In genomic region chr10:125160856-125161569, GRCh38 we compare ENCODE assay signal across 1 cellular context.
TF ChIP-seq lines count a peak whose summit lies in the region.

No MANE protein-coding gene starts in this region.

TF ChIP-seq in WTC11, 78 proteins besides CTCF, POLR2A, EP300 and RAD21 (continued from another document and continues in another):
- no peak for TF ChIP-seq ERG (CRISPR knock-in tag; IDR thresholded peaks at IDR 0.05)
- TF ChIP-seq MYBL2 (CRISPR knock-in tag; IDR thresholded peaks at IDR 0.05): no peak
- TF ChIP-seq ZNF396 (CRISPR knock-in tag; IDR thresholded peaks at IDR 0.05; ENCODE audit: borderline replicate concordance): no peak
- no peak for TF ChIP-seq CREM (CRISPR knock-in tag; IDR thresholded peaks at IDR 0.05)
- TF ChIP-seq ATF6 (CRISPR knock-in tag; IDR thresholded peaks at IDR 0.05): no peak
- no peak for TF ChIP-seq SOX15 (CRISPR knock-in tag; IDR thresholded peaks at IDR 0.05)
- TF ChIP-seq IRF2 (CRISPR knock-in tag; IDR thresholded peaks at IDR 0.05; ENCODE audit: borderline replicate concordance, low read depth): no peak
- TF ChIP-seq USF1 (CRISPR knock-in tag; IDR thresholded peaks at IDR 0.05): peak; percentile 31
- 0 out of 2 replicates have a peak, but pooled peaks have one; percentile 43 for TF ChIP-seq AFF4 (CRISPR knock-in tag; IDR thresholded peaks at IDR 0.05; ENCODE audit: borderline replicate concordance)
- TF ChIP-seq ZNF423 (CRISPR knock-in tag; IDR thresholded peaks at IDR 0.05): peak; percentile 66
- no peak for TF ChIP-seq STAT6 (CRISPR knock-in tag; conservative IDR thresholded peaks at IDR 0.05; ENCODE audit: low read depth)
- no peak for TF ChIP-seq SMAD4 (CRISPR knock-in tag; IDR thresholded peaks at IDR 0.05)
- no peak for TF ChIP-seq TEAD4 (CRISPR knock-in tag; IDR thresholded peaks at IDR 0.05)
- no peak for TF ChIP-seq CREB1 (CRISPR knock-in tag; IDR thresholded peaks at IDR 0.05)
- TF ChIP-seq SMAD3 (CRISPR knock-in tag; IDR thresholded peaks at IDR 0.05; ENCODE audit: borderline replicate concordance): no peak
- no peak for TF ChIP-seq GTF2I (CRISPR knock-in tag; conservative IDR thresholded peaks at IDR 0.05)
- no peak for TF ChIP-seq ZNF532 (CRISPR knock-in tag; IDR thresholded peaks at IDR 0.05; ENCODE audit: borderline replicate concordance)
- TF ChIP-seq ZNF671 (CRISPR knock-in tag; IDR thresholded peaks at IDR 0.05): no peak
- TF ChIP-seq TCF7 (CRISPR knock-in tag; IDR thresholded peaks at IDR 0.05; ENCODE audit: low read depth): no peak
- no peak for TF ChIP-seq E2F1 (CRISPR knock-in tag; IDR thresholded peaks at IDR 0.05)
- TF ChIP-seq TEAD1 (CRISPR knock-in tag; IDR thresholded peaks at IDR 0.05): no peak
- TF ChIP-seq NR2C2 (CRISPR knock-in tag; IDR thresholded peaks at IDR 0.05): no peak
- no peak for TF ChIP-seq E2F4 (CRISPR knock-in tag; IDR thresholded peaks at IDR 0.05; ENCODE audit: borderline replicate concordance, low read depth)
- 0 out of 2 replicates have a peak, but pooled peaks have one; percentile 50 for TF ChIP-seq ZBTB21 (CRISPR knock-in tag; IDR thresholded peaks at IDR 0.05; ENCODE audit: borderline replicate concordance)
- no peak; the same call in 1 of the 2 replicates for TF ChIP-seq FOXP4 (CRISPR knock-in tag; IDR thresholded peaks at IDR 0.05)
- TF ChIP-seq ZNF138 (CRISPR knock-in tag; conservative IDR thresholded peaks at IDR 0.05): no peak
- TF ChIP-seq MLX (CRISPR knock-in tag; IDR thresholded peaks at IDR 0.05): no peak
- TF ChIP-seq ZMAT4 (CRISPR knock-in tag; IDR thresholded peaks at IDR 0.05): no peak
- no peak for TF ChIP-seq ZNF281 (CRISPR knock-in tag; IDR thresholded peaks at IDR 0.05)
- TF ChIP-seq ZNF263 (CRISPR knock-in tag; IDR thresholded peaks at IDR 0.05; ENCODE audit: low read depth): no peak
- TF ChIP-seq TP53 (CRISPR knock-in tag; IDR thresholded peaks at IDR 0.05): peak; percentile 49; the same call in 1 of the 2 replicates
